ENCODE assay signal across 18 cellular contexts in genomic region chr20:52425253-52425652, GRCh38.
DNase-seq lines count a peak whose midpoint lies in the region; ATAC-seq and TF ChIP-seq lines count a peak whose summit lies in the region.
"Had no signal": no experiment of that assay in that cellular context is flagged by ENCODE, and none has a peak within 500 bp of the region (broad histone marks: within the 10 kb centered on the region; RNA-seq: fewer than 3 reads in every experiment).

No MANE protein-coding gene starts in this region.

- H3K4me1 ChIP-seq in A673 (ENCODE audit: insufficient read depth, low read length, poor library complexity, severe bottlenecking) (no peaks in the 10 kb centered on the region), psoas muscle (no peaks in the 10 kb centered on the region)
- H3K4me1 ChIP-seq: body of pancreas, lower lobe of right lung, neural progenitor cell, Peyer's patch had no signal

- 40 to 47% (median 43%) methylated on average over 9 of the region's 9 CpGs for WGBS in psoas muscle, 3 donors

- ATAC-seq in GM21515 (IDR thresholded peaks at IDR 0.05; ENCODE audit: unreplicated experiment) (no peak), psoas muscle (no peak)
- ATAC-seq: body of pancreas, lower lobe of right lung, right cardiac atrium had no signal

- H3K36me3 ChIP-seq in A673 (ENCODE audit: insufficient read depth, low read length, poor library complexity, severe bottlenecking), result no peaks in the 10 kb centered on the region
- no peaks in the 10 kb centered on the region for H3K36me3 ChIP-seq in psoas muscle (ENCODE audit: insufficient read depth in 1 of 2, low read depth in 1 of 2)
- H3K36me3 ChIP-seq: lower lobe of right lung, neural progenitor cell, Peyer's patch had no signal

- H3K27ac ChIP-seq in A673 (ENCODE audit: low read depth, low read length, poor library complexity, severe bottlenecking) (no peak overlapping the region), psoas muscle (no peak overlapping the region)
- H3K27ac ChIP-seq: body of pancreas, lower lobe of right lung, neural progenitor cell, Peyer's patch had no signal

- intact Hi-C loops in A673 (cut with micrococcal nuclease; ENCODE audit: unreplicated experiment) (no loop called here), psoas muscle (cut with DNase I) (no loop called here)

- POLR2A ChIA-PET in A673 (lab: Charles Lee; ENCODE audit: low non-redundant PET), result no interaction called here

- BruUV-seq in A673 (replicated peaks; lab: Mats Ljungman, UMichigan), result no TSS peak

- DNase-seq in A673 (ENCODE audit: low spot score) (peak; percentile 14), Caki2 (ENCODE audit: low read depth) (peak; percentile 38), RKO (ENCODE audit: low spot score) (peak; percentile 18), iris pigment epithelial cell (ENCODE audit: low read depth) (peak; percentile 31), DMS153 (lab: John Stamatoyannopoulos, UW) (no peak), psoas muscle (no peak)
- DNase-seq in stimulated activated CD8-positive, alpha-beta memory T cell treated with anti-CD3 and anti-CD28 coated beads, Interleukin-4, amount 100 ng/mL, for 48 hours, result no peak
- DNase-seq: activated naive CD4-positive, alpha-beta T cell treated with Interleukin-2 at 50 U/mL for 16 hours; body of pancreas; C1 segment of cervical spinal cord; Kasumi-1; lower lobe of right lung; NCI-H510A treated with DMSO at 0.1 percent for 48 hours; Peyer's patch; right cardiac atrium; SW 1271 had no signal

- H3K27me3 ChIP-seq in A673 (replicated peaks; ENCODE audit: insufficient read depth, low read depth, low read length, poor library complexity) (no peaks in the 10 kb centered on the region), psoas muscle (ENCODE audit: insufficient read depth in 3 of 3, low read length in 2 of 3) (no peaks in the 10 kb centered on the region)
- H3K27me3 ChIP-seq: body of pancreas, neural progenitor cell, Peyer's patch had no signal

- TF ChIP-seq CTCF in A673 (conservative IDR thresholded peaks at IDR 0.05; ENCODE audit: low read depth, low read length) (no peak), psoas muscle (IDR thresholded peaks at IDR 0.05) (no peak)

- in situ Hi-C loops in Caki2 (cut with HindIII; ENCODE audit: low pct_unique_long_range_greater_than_20kb, low sequenced_read_pairs), result no loop called here

- H3K4me3 ChIP-seq in A673 (ENCODE audit: low read depth, low read length, poor library complexity, severe bottlenecking) (no peak overlapping the region), psoas muscle (no peak overlapping the region)
- H3K4me3 ChIP-seq: body of pancreas, lower lobe of right lung, neural progenitor cell, Peyer's patch had no signal

- H3K9me3 ChIP-seq in A673 (ENCODE audit: low read depth, low read length, poor library complexity, severe bottlenecking), result no peaks in the 10 kb centered on the region
- no peaks in the 10 kb centered on the region for H3K9me3 ChIP-seq in psoas muscle
- H3K9me3 ChIP-seq: body of pancreas, lower lobe of right lung, Peyer's patch had no signal

- CTCF ChIA-PET in A673 (lab: Charles Lee), result no interaction called here

Comparison
In these comparisons a context has a peak if more than half of its experiments do, and no peak if none do; other contexts are left out.
1. DNase-seq: peak in A673 (single experiment), Caki2 (single experiment), RKO (single experiment) and iris pigment epithelial cell (single experiment); none in DMS153 (single experiment), stimulated activated CD8-positive, alpha-beta memory T cell treated with anti-CD3 and anti-CD28 coated beads, Interleukin-4, amount 100 ng/mL, for 48 hours (single experiment) and psoas muscle (0 of 2).